Comparison of ENCODE assay signal across 1 cellular context in genomic region chr6:25369043-25369442, GRCh38.
TF ChIP-seq lines count a peak whose summit lies in the region.

No MANE protein-coding gene starts in this region.

TF ChIP-seq in GM23338, 12 proteins besides CTCF, POLR2A, EP300 and RAD21 (continued from another document):
- TF ChIP-seq, protein P1, sequence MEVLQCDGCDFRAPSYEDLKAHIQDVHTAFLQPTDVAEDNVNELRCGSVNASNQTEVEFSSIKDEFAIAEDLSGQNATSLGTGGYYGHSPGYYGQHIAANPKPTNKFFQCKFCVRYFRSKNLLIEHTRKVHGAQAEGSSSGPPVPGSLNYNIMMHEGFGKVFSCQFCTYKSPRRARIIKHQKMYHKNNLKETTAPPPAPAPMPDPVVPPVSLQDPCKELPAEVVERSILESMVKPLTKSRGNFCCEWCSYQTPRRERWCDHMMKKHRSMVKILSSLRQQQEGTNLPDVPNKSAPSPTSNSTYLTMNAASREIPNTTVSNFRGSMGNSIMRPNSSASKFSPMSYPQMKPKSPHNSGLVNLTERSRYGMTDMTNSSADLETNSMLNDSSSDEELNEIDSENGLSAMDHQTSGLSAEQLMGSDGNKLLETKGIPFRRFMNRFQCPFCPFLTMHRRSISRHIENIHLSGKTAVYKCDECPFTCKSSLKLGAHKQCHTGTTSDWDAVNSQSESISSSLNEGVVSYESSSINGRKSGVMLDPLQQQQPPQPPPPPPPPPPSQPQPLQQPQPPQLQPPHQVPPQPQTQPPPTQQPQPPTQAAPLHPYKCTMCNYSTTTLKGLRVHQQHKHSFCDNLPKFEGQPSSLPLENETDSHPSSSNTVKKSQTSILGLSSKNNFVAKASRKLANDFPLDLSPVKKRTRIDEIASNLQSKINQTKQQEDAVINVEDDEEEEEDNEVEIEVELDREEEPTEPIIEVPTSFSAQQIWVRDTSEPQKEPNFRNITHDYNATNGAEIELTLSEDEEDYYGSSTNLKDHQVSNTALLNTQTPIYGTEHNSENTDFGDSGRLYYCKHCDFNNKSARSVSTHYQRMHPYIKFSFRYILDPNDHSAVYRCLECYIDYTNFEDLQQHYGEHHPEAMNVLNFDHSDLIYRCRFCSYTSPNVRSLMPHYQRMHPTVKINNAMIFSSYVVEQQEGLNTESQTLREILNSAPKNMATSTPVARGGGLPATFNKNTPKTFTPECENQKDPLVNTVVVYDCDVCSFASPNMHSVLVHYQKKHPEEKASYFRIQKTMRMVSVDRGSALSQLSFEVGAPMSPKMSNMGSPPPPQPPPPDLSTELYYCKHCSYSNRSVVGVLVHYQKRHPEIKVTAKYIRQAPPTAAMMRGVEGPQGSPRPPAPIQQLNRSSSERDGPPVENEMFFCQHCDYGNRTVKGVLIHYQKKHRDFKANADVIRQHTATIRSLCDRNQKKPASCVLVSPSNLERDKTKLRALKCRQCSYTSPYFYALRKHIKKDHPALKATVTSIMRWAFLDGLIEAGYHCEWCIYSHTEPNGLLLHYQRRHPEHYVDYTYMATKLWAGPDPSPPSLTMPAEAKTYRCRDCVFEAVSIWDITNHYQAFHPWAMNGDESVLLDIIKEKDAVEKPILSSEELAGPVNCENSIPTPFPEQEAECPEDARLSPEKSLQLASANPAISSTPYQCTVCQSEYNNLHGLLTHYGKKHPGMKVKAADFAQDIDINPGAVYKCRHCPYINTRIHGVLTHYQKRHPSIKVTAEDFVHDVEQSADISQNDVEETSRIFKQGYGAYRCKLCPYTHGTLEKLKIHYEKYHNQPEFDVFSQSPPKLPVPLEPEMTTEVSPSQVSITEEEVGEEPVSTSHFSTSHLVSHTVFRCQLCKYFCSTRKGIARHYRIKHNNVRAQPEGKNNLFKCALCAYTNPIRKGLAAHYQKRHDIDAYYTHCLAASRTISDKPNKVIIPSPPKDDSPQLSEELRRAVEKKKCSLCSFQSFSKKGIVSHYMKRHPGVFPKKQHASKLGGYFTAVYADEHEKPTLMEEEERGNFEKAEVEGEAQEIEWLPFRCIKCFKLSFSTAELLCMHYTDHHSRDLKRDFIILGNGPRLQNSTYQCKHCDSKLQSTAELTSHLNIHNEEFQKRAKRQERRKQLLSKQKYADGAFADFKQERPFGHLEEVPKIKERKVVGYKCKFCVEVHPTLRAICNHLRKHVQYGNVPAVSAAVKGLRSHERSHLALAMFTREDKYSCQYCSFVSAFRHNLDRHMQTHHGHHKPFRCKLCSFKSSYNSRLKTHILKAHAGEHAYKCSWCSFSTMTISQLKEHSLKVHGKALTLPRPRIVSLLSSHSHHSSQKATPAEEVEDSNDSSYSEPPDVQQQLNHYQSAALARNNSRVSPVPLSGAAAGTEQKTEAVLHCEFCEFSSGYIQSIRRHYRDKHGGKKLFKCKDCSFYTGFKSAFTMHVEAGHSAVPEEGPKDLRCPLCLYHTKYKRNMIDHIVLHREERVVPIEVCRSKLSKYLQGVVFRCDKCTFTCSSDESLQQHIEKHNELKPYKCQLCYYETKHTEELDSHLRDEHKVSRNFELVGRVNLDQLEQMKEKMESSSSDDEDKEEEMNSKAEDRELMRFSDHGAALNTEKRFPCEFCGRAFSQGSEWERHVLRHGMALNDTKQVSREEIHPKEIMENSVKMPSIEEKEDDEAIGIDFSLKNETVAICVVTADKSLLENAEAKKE (CRISPR knock-in tag; IDR thresholded peaks at IDR 0.05), result no peak
- no peak for TF ChIP-seq NANOG (IDR thresholded peaks at IDR 0.05; ENCODE audit: borderline replicate concordance)
- no peak for TF ChIP-seq EZH2phosphoT487 (IDR thresholded peaks at IDR 0.05; ENCODE audit: unreplicated experiment)
- TF ChIP-seq, protein P2, sequence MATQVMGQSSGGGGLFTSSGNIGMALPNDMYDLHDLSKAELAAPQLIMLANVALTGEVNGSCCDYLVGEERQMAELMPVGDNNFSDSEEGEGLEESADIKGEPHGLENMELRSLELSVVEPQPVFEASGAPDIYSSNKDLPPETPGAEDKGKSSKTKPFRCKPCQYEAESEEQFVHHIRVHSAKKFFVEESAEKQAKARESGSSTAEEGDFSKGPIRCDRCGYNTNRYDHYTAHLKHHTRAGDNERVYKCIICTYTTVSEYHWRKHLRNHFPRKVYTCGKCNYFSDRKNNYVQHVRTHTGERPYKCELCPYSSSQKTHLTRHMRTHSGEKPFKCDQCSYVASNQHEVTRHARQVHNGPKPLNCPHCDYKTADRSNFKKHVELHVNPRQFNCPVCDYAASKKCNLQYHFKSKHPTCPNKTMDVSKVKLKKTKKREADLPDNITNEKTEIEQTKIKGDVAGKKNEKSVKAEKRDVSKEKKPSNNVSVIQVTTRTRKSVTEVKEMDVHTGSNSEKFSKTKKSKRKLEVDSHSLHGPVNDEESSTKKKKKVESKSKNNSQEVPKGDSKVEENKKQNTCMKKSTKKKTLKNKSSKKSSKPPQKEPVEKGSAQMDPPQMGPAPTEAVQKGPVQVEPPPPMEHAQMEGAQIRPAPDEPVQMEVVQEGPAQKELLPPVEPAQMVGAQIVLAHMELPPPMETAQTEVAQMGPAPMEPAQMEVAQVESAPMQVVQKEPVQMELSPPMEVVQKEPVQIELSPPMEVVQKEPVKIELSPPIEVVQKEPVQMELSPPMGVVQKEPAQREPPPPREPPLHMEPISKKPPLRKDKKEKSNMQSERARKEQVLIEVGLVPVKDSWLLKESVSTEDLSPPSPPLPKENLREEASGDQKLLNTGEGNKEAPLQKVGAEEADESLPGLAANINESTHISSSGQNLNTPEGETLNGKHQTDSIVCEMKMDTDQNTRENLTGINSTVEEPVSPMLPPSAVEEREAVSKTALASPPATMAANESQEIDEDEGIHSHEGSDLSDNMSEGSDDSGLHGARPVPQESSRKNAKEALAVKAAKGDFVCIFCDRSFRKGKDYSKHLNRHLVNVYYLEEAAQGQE (IDR thresholded peaks at IDR 0.05; ENCODE audit: unreplicated experiment), result no peak
